ENCODE assay signal across 8 cellular contexts in genomic region chr11:82718307-82718706, GRCh38. TPM values are rescaled to one million over a fixed set of nuclear protein-coding genes. Genes with fewer than 3 reads are reported as not detected.
DNase-seq lines count a peak whose midpoint lies in the region; ATAC-seq and TF ChIP-seq lines count a peak whose summit lies in the region.

No MANE protein-coding gene starts in this region.

- H3K9me3 Mint-ChIP-seq in CD8-positive, alpha-beta T cell: no peaks in the 10 kb centered on the region

- H3K4me3 Mint-ChIP-seq in CD8-positive, alpha-beta T cell: no peak overlapping the region

- no peak for TF ChIP-seq POLR2A in erythroblast (IDR thresholded peaks at IDR 0.05; ENCODE audit: low read length)

- ATAC-seq in CD8-positive, alpha-beta T cell: peak; percentile 36
- peak; percentile 77 for ATAC-seq in GM18909 (IDR thresholded peaks at IDR 0.05; ENCODE audit: poor library complexity, unreplicated experiment)
- no peak for ATAC-seq in HG02763 (IDR thresholded peaks at IDR 0.05; ENCODE audit: unreplicated experiment)

- in situ Hi-C loops in SK-MEL-5 (cut with HindIII; ENCODE audit: low pct_unique_long_range_greater_than_20kb, low sequenced_read_pairs): no loop called here

- no peak overlapping the region for H3K4me3 ChIP-seq in CD8-positive, alpha-beta T cell (ENCODE audit: low read depth, low read length)

- no peaks in the 10 kb centered on the region for H3K4me1 Mint-ChIP-seq in CD8-positive, alpha-beta T cell (ENCODE audit: low read depth)

- no peaks in the 10 kb centered on the region for H3K36me3 Mint-ChIP-seq in CD8-positive, alpha-beta T cell

- H3K4me1 ChIP-seq in CD8-positive, alpha-beta T cell (ENCODE audit: insufficient read depth, low read length): no peaks in the 10 kb centered on the region

- peak; percentile 67 for TF ChIP-seq CTCF in CD8-positive, alpha-beta T cell (IDR thresholded peaks at IDR 0.05)

- CTCF ChIA-PET in CD8-positive, alpha-beta T cell (lab: Charles Lee): interaction anchor here (0.9 to 3.1 kb wide), 7 partner anchors 10 to 1102 kb away, joined by 3 to 13 read pairs (median 4); partner anchors contain the start of gene FAM181B

- POLR2A ChIA-PET in CD8-positive, alpha-beta T cell (lab: Charles Lee): no interaction called here

- H3K27ac Mint-ChIP-seq in CD8-positive, alpha-beta T cell: no peak overlapping the region

- no peaks in the 10 kb centered on the region for H3K27me3 ChIP-seq in CD8-positive, alpha-beta T cell (ENCODE audit: insufficient read depth, low read length)

- no peak overlapping the region for H3K27ac ChIP-seq in CD8-positive, alpha-beta T cell (ENCODE audit: low read depth, low read length)

- DNase-seq in CD8-positive, alpha-beta T cell: peak in 1 of 7 experiments; percentile 8
- DNase-seq in KG1 (lab: John Stamatoyannopoulos, UW): peak; percentile 5
- DNase-seq in SK-MEL-5 (ENCODE audit: low read depth, low spot score): peak; percentile 80
- DNase-seq in erythroblast (lab: John Stamatoyannopoulos, UW): peak; percentile 32 to 42
- DNase-seq in myocyte (ENCODE audit: low read depth): peak; percentile 51
- DNase-seq in NCI-H524 treated with DMSO at 0.1 percent for 48 hours (lab: John Stamatoyannopoulos, UW): no peak

- H3K36me3 ChIP-seq in CD8-positive, alpha-beta T cell (ENCODE audit: insufficient read depth, low read length): no peaks in the 10 kb centered on the region

- no peaks in the 10 kb centered on the region for H3K9me3 ChIP-seq in CD8-positive, alpha-beta T cell (ENCODE audit: low read length)

- peaks cover 6% of the 10 kb centered on the region for H3K27me3 Mint-ChIP-seq in CD8-positive, alpha-beta T cell (ENCODE audit: low read depth)

- intact Hi-C loops in CD8-positive, alpha-beta T cell (cut with DNase I, micrococcal nuclease): loop anchor here (1.0 to 2.0 kb wide), 4 partner anchors 146 to 1102 kb away; no protein-coding TSS in a partner anchor

RNA-seq across cellular contexts. Expression of gene FAM181B, which starts 15.4 kb away (rescaled TPM):
- total RNA-seq in CD8-positive, alpha-beta T cell: not detected
- total RNA-seq in SK-MEL-5 (2014; rRNA removed; shearing (Covaris generic)): 0.80 and 1.1 TPM in 2 replicates
- polyA plus RNA-seq in SK-MEL-5 (2015; cell fraction: cytosol; rRNA removed): 0.80 and 1.2 TPM in 2 replicates
- 0.31 and 0.66 TPM in 2 replicates for polyA plus RNA-seq in SK-MEL-5 (2015; cell fraction: nucleus; rRNA removed)
- total RNA-seq in myocyte: not detected in 2 replicates
- not detected for polyA plus RNA-seq in myocyte (2012)
